Comparison of ENCODE assay signal across 8 cellular contexts in genomic region chr12:27331927-27332324, GRCh38. TPM values are rescaled to one million over a fixed set of nuclear protein-coding genes. Genes with fewer than 3 reads are reported as not detected.
A peak's percentile ranks its signal among the peaks of the same experiment; 100 is the strongest.
DNase-seq lines count a peak whose midpoint lies in the region; ATAC-seq and TF ChIP-seq lines count a peak whose summit lies in the region.

No MANE protein-coding gene starts in this region.

- H3K27me3 ChIP-seq in left ventricle myocardium inferior (ENCODE audit: low read depth): peaks cover 15% of the 10 kb centered on the region
- peaks cover 31% of the 10 kb centered on the region for H3K27me3 ChIP-seq in iPS-15b (ENCODE audit: control insufficient read depth, insufficient read depth, low read length)
- H3K27me3 ChIP-seq in vagina: no peaks in the 10 kb centered on the region
- peaks cover 5% of the 10 kb centered on the region for H3K27me3 ChIP-seq in effector memory CD4-positive, alpha-beta T cell (replicated peaks; ENCODE audit: control insufficient read depth, insufficient read depth, low read length, poor library complexity, severe bottlenecking)

- intact Hi-C loops in left ventricle myocardium inferior (cut with micrococcal nuclease) (no loop called here), Right ventricle myocardium superior (cut with DNase I) (loop anchor here (10.0 kb wide), 1 partner anchor 323 kb away; no protein-coding TSS in a partner anchor), vagina (cut with DNase I) (no loop called here)

- DNase-seq in left ventricle myocardium inferior (no peak), Right ventricle myocardium superior (no peak), vagina (ENCODE audit: extremely low spot score in 2 of 2) (no peak), NOMO-1 treated with DMSO at 0.1 percent for 48 hours (lab: John Stamatoyannopoulos, UW; ENCODE audit: unreplicated experiment) (no peak)
- no peak for DNase-seq in effector memory CD4-positive, alpha-beta T cell

- ATAC-seq in Right ventricle myocardium superior (ENCODE audit: poor library complexity) (no peak), GM19397 (IDR thresholded peaks at IDR 0.05; ENCODE audit: unreplicated experiment) (no peak)
- ATAC-seq in activated T-helper 17 cell treated with anti-CD3 and anti-CD28 coated beads, Interleukin-2, amount 50 U/mL, for 72 hours (replicated peaks): no peak

- H3K9ac ChIP-seq in iPS-15b (ENCODE audit: low read depth, low read length): no peak overlapping the region

- peaks cover 5% of the 10 kb centered on the region for H3K36me3 Mint-ChIP-seq in activated T-helper 17 cell treated with anti-CD3 and anti-CD28 coated beads, Interleukin-2, amount 50 U/mL, for 72 hours (ENCODE audit: low read depth)

- H3K27me3 Mint-ChIP-seq in activated T-helper 17 cell treated with anti-CD3 and anti-CD28 coated beads, Interleukin-2, amount 50 U/mL, for 72 hours: peaks cover 19% of the 10 kb centered on the region

- H3K4me1 ChIP-seq in left ventricle myocardium inferior (peaks cover 19% of the 10 kb centered on the region), iPS-15b (ENCODE audit: control insufficient read depth, insufficient read depth, low read length) (peaks cover 6% of the 10 kb centered on the region), vagina (peaks cover 22% of the 10 kb centered on the region)
- H3K4me1 ChIP-seq in effector memory CD4-positive, alpha-beta T cell (ENCODE audit: control insufficient read depth, insufficient read depth, low read length, poor library complexity, severe bottlenecking): peaks cover 6% of the 10 kb centered on the region

- H3K4me3 Mint-ChIP-seq in activated T-helper 17 cell treated with anti-CD3 and anti-CD28 coated beads, Interleukin-2, amount 50 U/mL, for 72 hours: peak overlapping the region; percentile 90

- H3K9me3 Mint-ChIP-seq in activated T-helper 17 cell treated with anti-CD3 and anti-CD28 coated beads, Interleukin-2, amount 50 U/mL, for 72 hours: no peaks in the 10 kb centered on the region

- peaks cover 34% of the 10 kb centered on the region for H3K4me1 Mint-ChIP-seq in activated T-helper 17 cell treated with anti-CD3 and anti-CD28 coated beads, Interleukin-2, amount 50 U/mL, for 72 hours

- peak overlapping the region; percentile 80 for H3K4me3 ChIP-seq in left ventricle myocardium inferior
- H3K4me3 ChIP-seq in iPS-15b (ENCODE audit: low read depth, low read length): peak overlapping the region; percentile 67
- peak overlapping the region in 1 of 2 donors; percentile 67 for H3K4me3 ChIP-seq in vagina
- no peak overlapping the region for H3K4me3 ChIP-seq in effector memory CD4-positive, alpha-beta T cell (ENCODE audit: insufficient read depth, low read depth, low read length, poor library complexity, severe bottlenecking)

- H3K36me3 ChIP-seq in left ventricle myocardium inferior (peaks cover 8% of the 10 kb centered on the region), iPS-15b (ENCODE audit: control insufficient read depth, insufficient read depth, low read length) (no peaks in the 10 kb centered on the region), vagina (peaks cover 0 to 7% of the 10 kb centered on the region in 2 donors)
- no peaks in the 10 kb centered on the region for H3K36me3 ChIP-seq in effector memory CD4-positive, alpha-beta T cell (ENCODE audit: control insufficient read depth, insufficient read depth, low read length)

- H3K27ac Mint-ChIP-seq in activated T-helper 17 cell treated with anti-CD3 and anti-CD28 coated beads, Interleukin-2, amount 50 U/mL, for 72 hours: peak overlapping the region; percentile 93

- TF ChIP-seq CTCF in left ventricle myocardium inferior (IDR thresholded peaks at IDR 0.05; ENCODE audit: borderline replicate concordance) (no peak), vagina (IDR thresholded peaks at IDR 0.05) (no peak)

- H3K9me3 ChIP-seq in left ventricle myocardium inferior (replicated peaks): no peaks in the 10 kb centered on the region
- no peaks in the 10 kb centered on the region for H3K9me3 ChIP-seq in iPS-15b (ENCODE audit: control insufficient read depth, insufficient read depth, low read length)
- H3K9me3 ChIP-seq in vagina: no peaks in the 10 kb centered on the region
- H3K9me3 ChIP-seq in effector memory CD4-positive, alpha-beta T cell (ENCODE audit: control insufficient read depth, low read length): no peaks in the 10 kb centered on the region

- H3K27ac ChIP-seq in left ventricle myocardium inferior (replicated peaks) (no peak overlapping the region), vagina (peak overlapping the region; percentile 20)
- no peak overlapping the region for H3K27ac ChIP-seq in effector memory CD4-positive, alpha-beta T cell (ENCODE audit: insufficient read depth, low read length, poor library complexity, severe bottlenecking)

- no peak for TF ChIP-seq POLR2A in vagina (IDR thresholded peaks at IDR 0.05)

RNA-seq across cellular contexts. Expression of gene BMAL2, which starts 0.7 kb away (rescaled TPM):
- total RNA-seq in left ventricle myocardium inferior: 1.5 TPM
- total RNA-seq in Right ventricle myocardium superior: 1.1 TPM
- 10 to 100 TPM; 12.0 to 19.9 TPM for total RNA-seq in activated T-helper 17 cell treated with anti-CD3 and anti-CD28 coated beads, Interleukin-2, amount 50 U/mL, for 72 hours
- total RNA-seq in vagina: 9.8 TPM
